11 cellular contexts compared by ENCODE assay signal in genomic region chr6:111477481-111477938, GRCh38. TPM values are rescaled to one million over a fixed set of nuclear protein-coding genes. Genes with fewer than 3 reads are reported as not detected.
A peak's percentile ranks its signal among the peaks of the same experiment; 100 is the strongest.
DNase-seq lines count a peak whose midpoint lies in the region; ATAC-seq and TF ChIP-seq lines count a peak whose summit lies in the region.
"Had no signal": no experiment of that assay in that cellular context is flagged by ENCODE, and none has a peak within 500 bp of the region (broad histone marks: within the 10 kb centered on the region; RNA-seq: fewer than 3 reads in every experiment).

No MANE protein-coding gene starts in this region.

- ATAC-seq in HG03103 (IDR thresholded peaks at IDR 0.05; ENCODE audit: low read depth, unreplicated experiment) (peak; percentile 34), Right ventricle myocardium inferior (no peak)

- no peaks in the 10 kb centered on the region; the same call in 1 of the 2 replicates for H3K36me3 ChIP-seq in BE2C
- H3K36me3 ChIP-seq: prostate gland had no signal

- peaks cover 16% of the 10 kb centered on the region for H3K4me1 ChIP-seq in BE2C
- H3K4me1 ChIP-seq: prostate gland had no signal

- peak; percentile 43 for DNase-seq in DMS 273 (lab: John Stamatoyannopoulos, UW; ENCODE audit: unreplicated experiment)
- no peak for DNase-seq in DMS 273 treated with DMSO at 0.1 percent for 48 hours (lab: John Stamatoyannopoulos, UW)
- peak; percentile 37 for DNase-seq in astrocyte of the hippocampus (ENCODE audit: low read depth, low spot score)
- DNase-seq in renal cortical epithelial cell (ENCODE audit: low read depth), result peak; percentile 54
- DNase-seq in Right ventricle myocardium inferior (ENCODE audit: missing footprints), result no peak
- DNase-seq in BE2C, result no peak
- no peak for DNase-seq in G401 (ENCODE audit: low spot score)
- DNase-seq: head of caudate nucleus, KG1 had no signal

- in situ Hi-C loops in G401 (cut with HindIII; ENCODE audit: low sequenced_read_pairs), result no loop called here

- no peaks in the 10 kb centered on the region for H3K9me3 ChIP-seq in BE2C
- H3K9me3 ChIP-seq: prostate gland had no signal

- intact Hi-C loops in Right ventricle myocardium inferior (cut with DNase I), result loop anchor here (10.0 kb wide), 2 partner anchors 63 to 103 kb away; no protein-coding TSS in a partner anchor

- no peak for TF ChIP-seq CTCF in BE2C (IDR thresholded peaks at IDR 0.05; ENCODE audit: low read depth, low read length)

- no peaks in the 10 kb centered on the region for H3K27me3 ChIP-seq in BE2C

- H3K4me3 ChIP-seq in BE2C (ENCODE audit: low read depth, low read length), result no peak overlapping the region
- H3K4me3 ChIP-seq: prostate gland had no signal

RNA-seq across cellular contexts. Expression of gene REV3L, which starts 5.5 kb away (rescaled TPM):
- total RNA-seq in renal cortical epithelial cell (14.1 and 41.9 TPM in 2 replicates), Right ventricle myocardium inferior (16.7 TPM)
- 40.9 TPM for polyA plus RNA-seq in BE2C (2012; ENCODE audit: insufficient read depth, insufficient read length, low read depth)
- 13.7 and 26.2 TPM in 2 replicates for total RNA-seq in G401 (2014; rRNA removed; shearing (Covaris generic))

Comparison
In these comparisons a context has a peak if more than half of its experiments do, and no peak if none do; other contexts are left out.
1. DNase-seq: peak in DMS 273 (single experiment), astrocyte of the hippocampus (single experiment) and renal cortical epithelial cell (single experiment); none in DMS 273 treated with DMSO at 0.1 percent for 48 hours (single experiment), Right ventricle myocardium inferior (single experiment), BE2C (single experiment) and G401 (single experiment).